In the genomic region with DNA sequence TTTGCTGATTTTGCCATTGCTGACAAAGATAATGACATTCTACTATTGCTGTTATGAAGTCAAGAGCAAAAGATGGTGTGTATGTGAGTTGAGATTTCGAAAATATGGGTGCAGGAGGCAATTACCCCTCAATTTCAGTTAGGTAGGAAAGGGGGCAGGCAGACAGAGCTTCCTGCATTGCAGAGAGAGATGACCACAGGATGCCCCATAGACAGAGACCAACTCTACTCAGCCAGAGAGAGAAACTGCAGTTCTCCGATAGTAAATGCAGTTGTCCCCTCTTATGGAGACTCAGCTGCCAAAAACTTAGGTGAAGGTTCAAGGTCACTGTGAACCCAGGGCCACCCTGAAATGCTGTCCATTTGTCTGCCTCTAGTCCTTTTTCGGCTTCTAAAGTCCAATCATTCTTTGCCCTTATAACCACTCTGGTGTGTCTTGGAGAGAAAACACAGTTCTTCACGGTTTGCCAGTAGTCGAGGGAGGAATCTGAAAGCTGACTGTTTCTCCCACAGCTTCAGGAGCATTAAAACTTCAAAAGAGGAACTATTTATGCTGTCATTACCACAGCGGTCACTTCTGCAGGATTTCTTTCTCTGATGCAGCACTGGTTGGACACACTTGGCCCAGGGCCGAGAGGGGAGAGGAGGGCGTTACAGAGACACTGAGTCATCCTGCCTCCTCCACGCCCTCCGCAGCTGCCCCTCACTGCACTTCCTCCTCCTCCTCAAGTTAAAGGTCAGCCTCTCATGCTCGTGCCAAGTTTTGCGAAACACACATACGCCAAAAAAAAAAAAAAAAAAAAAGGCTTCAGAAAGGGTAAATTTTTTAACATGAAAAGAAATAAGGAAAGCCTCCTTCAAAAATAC, we compare ENCODE assay signal across 9 cellular contexts.
DNase-seq lines count a peak whose midpoint lies in the region; ATAC-seq lines count a peak whose summit lies in the region.
"Had no signal": no experiment of that assay in that cellular context is flagged by ENCODE, and none has a peak within 500 bp of the region (broad histone marks: within the 10 kb centered on the region; RNA-seq: fewer than 3 reads in every experiment).

No MANE protein-coding gene starts in this region.

- no peaks in the 10 kb centered on the region for H3K36me3 Mint-ChIP-seq in activated naive CD8-positive, alpha-beta T cell treated with anti-CD3 and anti-CD28 coated beads for 36 hours

- peak; percentile 98 for ATAC-seq in HG02759 (IDR thresholded peaks at IDR 0.05; ENCODE audit: unreplicated experiment)
- ATAC-seq in left ventricle myocardium superior, result peak; percentile 98

- H3K4me1 Mint-ChIP-seq in activated naive CD8-positive, alpha-beta T cell treated with anti-CD3 and anti-CD28 coated beads for 36 hours, result peaks cover 20% of the 10 kb centered on the region

- peaks cover 20% of the 10 kb centered on the region for H3K4me1 ChIP-seq in rectal smooth muscle tissue (ENCODE audit: control insufficient read depth, insufficient read depth, low read length)

- H3K36me3 ChIP-seq in rectal smooth muscle tissue (ENCODE audit: control insufficient read depth, insufficient read depth, low read length), result no peaks in the 10 kb centered on the region

- H3K4me3 ChIP-seq in rectal smooth muscle tissue (ENCODE audit: low read length), result peak overlapping the region; percentile 52

- no peaks in the 10 kb centered on the region for H3K27me3 Mint-ChIP-seq in activated naive CD8-positive, alpha-beta T cell treated with anti-CD3 and anti-CD28 coated beads for 36 hours

- no peak overlapping the region for H3K27ac Mint-ChIP-seq in activated naive CD8-positive, alpha-beta T cell treated with anti-CD3 and anti-CD28 coated beads for 36 hours

- H3K4me3 Mint-ChIP-seq in activated naive CD8-positive, alpha-beta T cell treated with anti-CD3 and anti-CD28 coated beads for 36 hours, result no peak overlapping the region

- no peaks in the 10 kb centered on the region for H3K27me3 ChIP-seq in rectal smooth muscle tissue (ENCODE audit: control insufficient read depth, insufficient read depth, low read length)

- H3K27ac ChIP-seq in rectal smooth muscle tissue (ENCODE audit: low read depth, low read length), result peak overlapping the region; percentile 69

- H3K9me3 Mint-ChIP-seq in activated naive CD8-positive, alpha-beta T cell treated with anti-CD3 and anti-CD28 coated beads for 36 hours, result no peaks in the 10 kb centered on the region

- no peak overlapping the region for H3K9ac ChIP-seq in rectal smooth muscle tissue (ENCODE audit: low read length)

- peak; percentile 19 to 34 for DNase-seq in activated CD4-positive, alpha-beta T cell treated with anti-CD3 and anti-CD28 coated beads for 4 hours
- no peak for DNase-seq in activated CD4-positive, alpha-beta T cell treated with anti-CD3 and anti-CD28 coated beads for 1 hour
- peak; percentile 1 for DNase-seq in NCI-H2196 treated with DMSO at 0.1 percent for 48 hours (lab: John Stamatoyannopoulos, UW; ENCODE audit: unreplicated experiment)
- peak; percentile 69 for DNase-seq in activated naive CD8-positive, alpha-beta T cell treated with anti-CD3 and anti-CD28 coated beads for 36 hours
- peak; percentile 96 for DNase-seq in left ventricle myocardium superior
- DNase-seq in activated effector memory CD4-positive, alpha-beta T cell treated with anti-CD3 and anti-CD28 coated beads, Interleukin-2, amount 50 U/mL, for 16 hours, result no peak
- DNase-seq: DND-41 had no signal

- intact Hi-C loops in left ventricle myocardium superior (cut with micrococcal nuclease), result no loop called here

Comparison
In these comparisons a context has a peak if more than half of its experiments do, and no peak if none do; other contexts are left out.
1. DNase-seq: peak in activated CD4-positive, alpha-beta T cell treated with anti-CD3 and anti-CD28 coated beads for 4 hours (2 of 2), NCI-H2196 treated with DMSO at 0.1 percent for 48 hours (single experiment), activated naive CD8-positive, alpha-beta T cell treated with anti-CD3 and anti-CD28 coated beads for 36 hours (single experiment) and left ventricle myocardium superior (single experiment); none in activated CD4-positive, alpha-beta T cell treated with anti-CD3 and anti-CD28 coated beads for 1 hour (single experiment) and activated effector memory CD4-positive, alpha-beta T cell treated with anti-CD3 and anti-CD28 coated beads, Interleukin-2, amount 50 U/mL, for 16 hours (single experiment).